9 cellular contexts compared by ENCODE assay signal in the genomic region with DNA sequence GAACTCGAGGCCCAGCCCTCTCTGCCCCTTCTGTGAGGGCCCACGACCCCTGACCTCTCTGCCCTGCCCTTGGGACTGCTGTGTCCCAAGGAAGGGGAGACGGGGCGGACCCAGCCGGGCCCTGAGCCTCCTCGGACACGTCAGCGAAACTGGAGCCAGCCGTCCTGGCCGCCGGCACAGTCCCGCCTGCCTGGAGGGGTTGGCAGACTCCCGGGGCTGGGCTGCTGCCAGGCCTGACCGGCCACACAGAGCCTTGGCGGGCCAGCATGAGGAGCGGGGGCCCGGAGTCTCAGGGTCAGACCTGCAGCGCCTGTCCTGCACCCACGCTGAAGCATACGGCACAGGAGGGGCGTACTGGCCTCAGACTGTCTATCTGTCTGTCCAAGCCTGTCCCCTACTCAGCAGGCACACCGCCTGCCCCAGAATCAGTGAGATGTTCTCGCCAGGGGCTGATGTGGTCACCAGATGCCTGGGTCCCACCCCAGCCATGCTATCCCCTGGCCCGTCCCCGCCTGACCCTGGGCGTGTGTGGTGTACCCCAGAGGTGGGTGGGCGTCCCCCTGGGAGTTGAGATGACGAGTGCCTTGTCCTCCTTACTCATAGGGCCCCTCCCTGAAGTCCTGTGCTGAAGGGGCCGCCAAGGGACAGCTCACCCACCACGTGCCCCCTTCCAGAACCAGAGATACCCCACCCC. TPM values are rescaled to one million over a fixed set of nuclear protein-coding genes. Genes with fewer than 3 reads are reported as not detected.
A peak's percentile ranks its signal among the peaks of the same experiment; 100 is the strongest.
DNase-seq lines count a peak whose midpoint lies in the region; ATAC-seq and TF ChIP-seq lines count a peak whose summit lies in the region.
"Had no signal": no experiment of that assay in that cellular context is flagged by ENCODE, and none has a peak within 500 bp of the region (broad histone marks: within the 10 kb centered on the region; RNA-seq: fewer than 3 reads in every experiment).

No MANE protein-coding gene starts in this region.

- no peaks in the 10 kb centered on the region for H3K36me3 Mint-ChIP-seq in activated naive CD4-positive, alpha-beta T cell treated with anti-CD3 and anti-CD28 coated beads, Interleukin-2, amount 50 U/mL, for 72 hours

- no peak for TF ChIP-seq CTCF in VCaP (conservative IDR thresholded peaks at IDR 0.05)

- H3K27ac Mint-ChIP-seq in activated naive CD4-positive, alpha-beta T cell treated with anti-CD3 and anti-CD28 coated beads, Interleukin-2, amount 50 U/mL, for 72 hours = no peak overlapping the region
- H3K27ac Mint-ChIP-seq: activated naive CD8-positive, alpha-beta T cell treated with anti-CD3 and anti-CD28 coated beads, Interleukin-2, amount 50 U/mL, for 24 hours had no signal

- DNase-seq in AG08396 (ENCODE audit: low spot score) = peak; percentile 91
- peak; percentile 85 for DNase-seq in globus pallidus (ENCODE audit: low spot score)
- DNase-seq in occipital lobe (lab: John Stamatoyannopoulos, UW) = peak; percentile 58
- no peak for DNase-seq in SKM-1 treated with dmso at 0.1 percent for 144 hours (lab: John Stamatoyannopoulos, UW; ENCODE audit: unreplicated experiment)
- no peak for DNase-seq in activated naive CD4-positive, alpha-beta T cell treated with anti-CD3 and anti-CD28 coated beads, Interleukin-2, amount 50 U/mL, for 72 hours (ENCODE audit: low spot score in 2 of 2)
- DNase-seq in activated CD4-positive, alpha-beta T cell treated with anti-CD3 and anti-CD28 coated beads, Interleukin-2, amount 50 U/mL, for 1 hour = no peak
- DNase-seq: activated naive CD8-positive, alpha-beta T cell treated with anti-CD3 and anti-CD28 coated beads, Interleukin-2, amount 50 U/mL, for 24 hours had no signal

- H3K9me3 Mint-ChIP-seq in activated naive CD4-positive, alpha-beta T cell treated with anti-CD3 and anti-CD28 coated beads, Interleukin-2, amount 50 U/mL, for 72 hours = no peaks in the 10 kb centered on the region
- H3K9me3 Mint-ChIP-seq: activated naive CD8-positive, alpha-beta T cell treated with anti-CD3 and anti-CD28 coated beads, Interleukin-2, amount 50 U/mL, for 24 hours had no signal

- no peak for ATAC-seq in GM18498 (IDR thresholded peaks at IDR 0.05; ENCODE audit: unreplicated experiment)
- ATAC-seq in activated naive CD4-positive, alpha-beta T cell treated with anti-CD3 and anti-CD28 coated beads, Interleukin-2, amount 50 U/mL, for 72 hours = no peak
- ATAC-seq: activated naive CD8-positive, alpha-beta T cell treated with anti-CD3 and anti-CD28 coated beads, Interleukin-2, amount 50 U/mL, for 24 hours had no signal

- peak overlapping the region; percentile 83 for H3K27ac ChIP-seq in VCaP

RNA-seq across cellular contexts. Expression of a gene that starts 4.6 kb away (rescaled TPM):
- 2.5 TPM for total RNA-seq in occipital lobe
- total RNA-seq in activated naive CD4-positive, alpha-beta T cell treated with anti-CD3 and anti-CD28 coated beads, Interleukin-2, amount 50 U/mL, for 72 hours = not detected

RNA-seq across cellular contexts. Expression of a gene that starts 25.2 kb away (rescaled TPM):
- 21.2 TPM for total RNA-seq in occipital lobe
- 10 to 100 TPM; 53.7 to 63.1 TPM for total RNA-seq in activated naive CD4-positive, alpha-beta T cell treated with anti-CD3 and anti-CD28 coated beads, Interleukin-2, amount 50 U/mL, for 72 hours

RNA-seq across cellular contexts. Expression of a gene that starts 40.1 kb away (rescaled TPM):
- 38.8 TPM for total RNA-seq in occipital lobe
- total RNA-seq in activated naive CD4-positive, alpha-beta T cell treated with anti-CD3 and anti-CD28 coated beads, Interleukin-2, amount 50 U/mL, for 72 hours = 10 to 100 TPM; 52.5 to 65.9 TPM

RNA-seq across cellular contexts. Expression of a gene that starts 49.4 kb away (rescaled TPM):
- total RNA-seq in occipital lobe = 32.1 TPM
- 10 to 100 TPM; 66.2 to 79.2 TPM for total RNA-seq in activated naive CD4-positive, alpha-beta T cell treated with anti-CD3 and anti-CD28 coated beads, Interleukin-2, amount 50 U/mL, for 72 hours

Comparison
In these comparisons a context has a peak if more than half of its experiments do, and no peak if none do; other contexts are left out.
1. DNase-seq: peak in AG08396 (single experiment), globus pallidus (single experiment) and occipital lobe (single experiment); none in SKM-1 treated with dmso at 0.1 percent for 144 hours (single experiment), activated naive CD4-positive, alpha-beta T cell treated with anti-CD3 and anti-CD28 coated beads, Interleukin-2, amount 50 U/mL, for 72 hours (0 of 2) and activated CD4-positive, alpha-beta T cell treated with anti-CD3 and anti-CD28 coated beads, Interleukin-2, amount 50 U/mL, for 1 hour (single experiment).